In genomic region chr12:43722621-43723020, GRCh38 we compare ENCODE assay signal across 33 cellular contexts. TPM values are rescaled to one million over a fixed set of nuclear protein-coding genes. Genes with fewer than 3 reads are reported as not detected.
"Had no signal": no experiment of that assay in that cellular context is flagged by ENCODE, and none has a peak within 500 bp of the region (broad histone marks: within the 10 kb centered on the region; RNA-seq: fewer than 3 reads in every experiment).

No MANE protein-coding gene starts in this region.

- H3K36me3 Mint-ChIP-seq: brain had no signal

- H3K36me3 ChIP-seq: cardiac muscle cell had no signal

- H3K9me3 ChIP-seq: ascending aorta had no signal

- H3K27me3 ChIP-seq: ascending aorta, cardiac muscle cell had no signal

- H3K4me1 Mint-ChIP-seq: activated B cell treated with CpG ODN at 0.5 μM for 24 hours; activated CD4-positive, alpha-beta memory T cell treated with anti-CD3 and anti-CD28 coated beads, Interleukin-2, amount 10 ng/mL, durations not matched to agents 7 days and 5 days; activated CD4-positive, alpha-beta T cell treated with anti-CD3 and anti-CD28 coated beads, Interleukin-2, amount 10 ng/mL, durations not matched to agents 24 days and 14 days; activated CD8-positive, alpha-beta memory T cell treated with anti-CD3 and anti-CD28 coated beads, Interleukin-2, amount 10 ng/mL, durations not matched to agents 7 days and 5 days; activated naive CD4-positive, alpha-beta T cell treated with anti-CD3 and anti-CD28 coated beads, Interleukin-2, amount 10 ng/mL, durations not matched to agents 7 days and 5 days; activated naive CD4-positive, alpha-beta T cell treated with anti-CD3 and anti-CD28 coated beads, Interleukin-2, amount 50 U/mL, for 24 hours; activated naive CD8-positive, alpha-beta T cell treated with anti-CD3 and anti-CD28 coated beads, Interleukin-2, amount 10 ng/mL, durations not matched to agents 7 days and 5 days; activated naive CD8-positive, alpha-beta T cell treated with anti-CD3 and anti-CD28 coated beads, Interleukin-2, amount 50 U/mL, for 24 hours; central memory CD8-positive, alpha-beta T cell; T-cell; T-helper 17 cell had no signal

- H3K27ac Mint-ChIP-seq: activated B cell treated with CpG ODN at 0.5 μM for 24 hours; activated CD4-positive, alpha-beta memory T cell treated with anti-CD3 and anti-CD28 coated beads, Interleukin-2, amount 10 ng/mL, durations not matched to agents 7 days and 5 days; activated CD4-positive, alpha-beta T cell treated with anti-CD3 and anti-CD28 coated beads, Interleukin-2, amount 10 ng/mL, durations not matched to agents 24 days and 14 days; activated CD8-positive, alpha-beta memory T cell treated with anti-CD3 and anti-CD28 coated beads, Interleukin-2, amount 10 ng/mL, durations not matched to agents 7 days and 5 days; activated CD8-positive, alpha-beta T cell treated with anti-CD3 and anti-CD28 coated beads, Interleukin-2, amount 10 ng/mL, durations not matched to agents 7 days and 5 days; activated naive CD4-positive, alpha-beta T cell treated with anti-CD3 and anti-CD28 coated beads, Interleukin-2, amount 10 ng/mL, durations not matched to agents 7 days and 5 days; activated naive CD4-positive, alpha-beta T cell treated with anti-CD3 and anti-CD28 coated beads, Interleukin-2, amount 50 U/mL, for 24 hours; activated naive CD8-positive, alpha-beta T cell; activated naive CD8-positive, alpha-beta T cell treated with anti-CD3 and anti-CD28 coated beads, Interleukin-2, amount 10 ng/mL, durations not matched to agents 7 days and 5 days; activated naive CD8-positive, alpha-beta T cell treated with anti-CD3 and anti-CD28 coated beads, Interleukin-2, amount 50 U/mL, for 24 hours; activated T-cell treated with anti-CD3 and anti-CD28 coated beads, Interleukin-2, amount 50 U/mL, for 24 hours; activated T-helper 2 cell treated with anti-CD3 and anti-CD28 coated beads, Interferon-gamma antibody, Interleukin-2, Interleukin-4, amounts not matched to agents 10 μg/mL and 5 μg/mL and 100 μg/mL, durations not matched to agents 14 hours and 24 hours and 36 hours; T-cell; T-helper 17 cell had no signal

- H3K4me3 Mint-ChIP-seq: activated B cell treated with CpG ODN at 0.5 μM for 24 hours; activated CD4-positive, alpha-beta memory T cell treated with anti-CD3 and anti-CD28 coated beads, Interleukin-2, amount 10 ng/mL, durations not matched to agents 7 days and 5 days; activated CD4-positive, alpha-beta T cell treated with anti-CD3 and anti-CD28 coated beads, Interleukin-2, amount 10 ng/mL, durations not matched to agents 24 days and 14 days; activated CD8-positive, alpha-beta memory T cell treated with anti-CD3 and anti-CD28 coated beads, Interleukin-2, amount 10 ng/mL, durations not matched to agents 7 days and 5 days; activated CD8-positive, alpha-beta T cell treated with anti-CD3 and anti-CD28 coated beads, Interleukin-2, amount 10 ng/mL, durations not matched to agents 7 days and 5 days; activated naive CD4-positive, alpha-beta T cell treated with anti-CD3 and anti-CD28 coated beads, Interleukin-2, amount 10 ng/mL, durations not matched to agents 7 days and 5 days; activated naive CD4-positive, alpha-beta T cell treated with anti-CD3 and anti-CD28 coated beads, Interleukin-2, amount 50 U/mL, for 24 hours; activated naive CD8-positive, alpha-beta T cell; activated naive CD8-positive, alpha-beta T cell treated with anti-CD3 and anti-CD28 coated beads, Interleukin-2, amount 10 ng/mL, durations not matched to agents 7 days and 5 days; activated naive CD8-positive, alpha-beta T cell treated with anti-CD3 and anti-CD28 coated beads, Interleukin-2, amount 50 U/mL, for 24 hours; activated T-cell treated with anti-CD3 and anti-CD28 coated beads, Interleukin-2, amount 50 U/mL, for 24 hours; brain; central memory CD8-positive, alpha-beta T cell; T-cell; T-helper 17 cell had no signal

- H3K27ac ChIP-seq: ascending aorta, cardiac muscle cell, VCaP had no signal

- H3K9me3 Mint-ChIP-seq: activated B cell treated with CpG ODN at 0.5 μM for 24 hours; activated CD4-positive, alpha-beta memory T cell treated with anti-CD3 and anti-CD28 coated beads, Interleukin-2, amount 10 ng/mL, durations not matched to agents 7 days and 5 days; activated CD4-positive, alpha-beta T cell treated with anti-CD3 and anti-CD28 coated beads, Interleukin-2, amount 10 ng/mL, durations not matched to agents 24 days and 14 days; activated naive CD4-positive, alpha-beta T cell treated with anti-CD3 and anti-CD28 coated beads, Interleukin-2, amount 10 ng/mL, durations not matched to agents 7 days and 5 days; activated naive CD4-positive, alpha-beta T cell treated with anti-CD3 and anti-CD28 coated beads, Interleukin-2, amount 50 U/mL, for 24 hours; activated naive CD8-positive, alpha-beta T cell treated with anti-CD3 and anti-CD28 coated beads, Interleukin-2, amount 10 ng/mL, durations not matched to agents 7 days and 5 days; activated naive CD8-positive, alpha-beta T cell treated with anti-CD3 and anti-CD28 coated beads, Interleukin-2, amount 50 U/mL, for 24 hours; activated T-cell treated with anti-CD3 and anti-CD28 coated beads, Interleukin-2, amount 50 U/mL, for 24 hours; activated T-helper 2 cell treated with anti-CD3 and anti-CD28 coated beads, Interferon-gamma antibody, Interleukin-2, Interleukin-4, amounts not matched to agents 10 μg/mL and 5 μg/mL and 100 μg/mL, durations not matched to agents 14 hours and 24 hours and 36 hours; central memory CD8-positive, alpha-beta T cell; T-cell had no signal

- DNase-seq: activated B cell treated with CpG ODN at 0.5 μM for 24 hours; activated CD4-positive, alpha-beta memory T cell treated with anti-CD3 and anti-CD28 coated beads, Interleukin-2, amount 10 ng/mL, durations not matched to agents 7 days and 5 days; activated CD4-positive, alpha-beta T cell treated with anti-CD3 and anti-CD28 coated beads for 4 hours; activated CD4-positive, alpha-beta T cell treated with anti-CD3 and anti-CD28 coated beads, Interleukin-2, amount 10 ng/mL, durations not matched to agents 24 days and 14 days; activated CD4-positive, alpha-beta T cell treated with anti-CD3 and anti-CD28 coated beads, Interleukin-2, amount 50 U/mL, for 1 hour; activated CD4-positive, alpha-beta T cell treated with anti-CD3 and anti-CD28 coated beads, Interleukin-2, amount 50 U/mL, for 4 hours; activated CD4-positive, CD25-positive, alpha-beta regulatory T cell treated with anti-CD3 and anti-CD28 coated beads, Interleukin-2, amount 50 U/mL, for 72 hours; activated CD8-positive, alpha-beta memory T cell treated with anti-CD3 and anti-CD28 coated beads for 24 hours; activated CD8-positive, alpha-beta memory T cell treated with anti-CD3 and anti-CD28 coated beads, Interleukin-2, amount 10 ng/mL, durations not matched to agents 7 days and 5 days; activated CD8-positive, alpha-beta memory T cell treated with anti-CD3 and anti-CD28 coated beads, Interleukin-2, amount 50 U/mL, for 48 hours; activated CD8-positive, alpha-beta T cell treated with anti-CD3 and anti-CD28 coated beads, Interleukin-2, amount 10 ng/mL, durations not matched to agents 7 days and 5 days; activated effector memory CD4-positive, alpha-beta T cell treated with Interleukin-2 at 50 U/mL for 16 hours; activated gamma-delta T cell; activated naive CD4-positive, alpha-beta T cell treated with anti-CD3 and anti-CD28 coated beads, Interleukin-2, amount 10 ng/mL, durations not matched to agents 7 days and 5 days; activated naive CD4-positive, alpha-beta T cell treated with Interleukin-2 at 50 U/mL for 16 hours; activated naive CD8-positive, alpha-beta T cell treated with anti-CD3 and anti-CD28 coated beads, Interleukin-2, amount 10 ng/mL, durations not matched to agents 7 days and 5 days; activated naive CD8-positive, alpha-beta T cell treated with anti-CD3 and anti-CD28 coated beads, Interleukin-2, amount 50 U/mL, for 24 hours; activated T-cell treated with anti-CD3 and anti-CD28 coated beads, Interleukin-2, amount 50 U/mL, for 24 hours; activated T-cell treated with anti-CD3 and anti-CD28 coated beads, Interleukin-2, amount 50 U/mL, for 48 hours; amygdala; anterior cingulate cortex; caudate nucleus; cerebellar nuclear complex; T-cell; T-helper 17 cell had no signal

- H3K27me3 Mint-ChIP-seq: activated B cell treated with CpG ODN at 0.5 μM for 24 hours; activated CD4-positive, alpha-beta memory T cell treated with anti-CD3 and anti-CD28 coated beads, Interleukin-2, amount 10 ng/mL, durations not matched to agents 7 days and 5 days; activated CD4-positive, alpha-beta T cell treated with anti-CD3 and anti-CD28 coated beads, Interleukin-2, amount 10 ng/mL, durations not matched to agents 24 days and 14 days; activated CD8-positive, alpha-beta memory T cell treated with anti-CD3 and anti-CD28 coated beads, Interleukin-2, amount 10 ng/mL, durations not matched to agents 7 days and 5 days; activated naive CD4-positive, alpha-beta T cell treated with anti-CD3 and anti-CD28 coated beads, Interleukin-2, amount 10 ng/mL, durations not matched to agents 7 days and 5 days; activated naive CD4-positive, alpha-beta T cell treated with anti-CD3 and anti-CD28 coated beads, Interleukin-2, amount 50 U/mL, for 24 hours; activated naive CD8-positive, alpha-beta T cell; activated naive CD8-positive, alpha-beta T cell treated with anti-CD3 and anti-CD28 coated beads, Interleukin-2, amount 10 ng/mL, durations not matched to agents 7 days and 5 days; activated naive CD8-positive, alpha-beta T cell treated with anti-CD3 and anti-CD28 coated beads, Interleukin-2, amount 50 U/mL, for 24 hours; activated T-cell treated with anti-CD3 and anti-CD28 coated beads, Interleukin-2, amount 50 U/mL, for 24 hours; central memory CD8-positive, alpha-beta T cell; T-cell; T-helper 17 cell had no signal

- H3K4me1 ChIP-seq: ascending aorta had no signal

- H3K4me3 ChIP-seq: ascending aorta, cardiac muscle cell had no signal

RNA-seq across cellular contexts. Expression of gene PUS7L, which starts 36.0 kb away (rescaled TPM):
- total RNA-seq: cardiac muscle cell had no signal

RNA-seq across cellular contexts. Expression of gene IRAK4, which starts 36.1 kb away (rescaled TPM):
- total RNA-seq: cardiac muscle cell had no signal
